8 cellular contexts compared by ENCODE assay signal in genomic region chr11:70203749-70204465, GRCh38. TPM values are rescaled to one million over a fixed set of nuclear protein-coding genes. Genes with fewer than 3 reads are reported as not detected.
A peak's percentile ranks its signal among the peaks of the same experiment; 100 is the strongest.
DNase-seq lines count a peak whose midpoint lies in the region; ATAC-seq and TF ChIP-seq lines count a peak whose summit lies in the region.

No MANE protein-coding gene starts in this region.

- peaks cover 17% of the 10 kb centered on the region for H3K36me3 Mint-ChIP-seq in osteocyte (ENCODE audit: unreplicated experiment)

- peak; percentile 17 for ATAC-seq in GM19025 (IDR thresholded peaks at IDR 0.05; ENCODE audit: low read depth, unreplicated experiment)
- peak; percentile 34 for ATAC-seq in HG03432 (IDR thresholded peaks at IDR 0.05; ENCODE audit: unreplicated experiment)

- H3K4me3 ChIP-seq in AG10803 (ENCODE audit: low read length) (peak overlapping the region; percentile 98), testis (peak overlapping the region; percentile 86 to 99)

- H3K4me1 ChIP-seq in testis = peaks cover 9% of the 10 kb centered on the region

- no peak for TF ChIP-seq POLR2A in testis (IDR thresholded peaks at IDR 0.05)

- H3K36me3 ChIP-seq in testis (ENCODE audit: low read depth, missing control alignments) = no peaks in the 10 kb centered on the region

- H3K27me3 Mint-ChIP-seq in osteocyte (ENCODE audit: unreplicated experiment) = peaks cover 6% of the 10 kb centered on the region

- no peaks in the 10 kb centered on the region for H3K9me3 Mint-ChIP-seq in osteocyte (ENCODE audit: unreplicated experiment)

- H3K4me3 Mint-ChIP-seq in osteocyte (ENCODE audit: unreplicated experiment) = peak overlapping the region; percentile 86

- TF ChIP-seq CTCF in AG10803 (conservative IDR thresholded peaks at IDR 0.05; ENCODE audit: low read length) (no peak), osteocyte (IDR thresholded peaks at IDR 0.05) (no peak), testis (IDR thresholded peaks at IDR 0.05) (no peak)

- H3K4me1 Mint-ChIP-seq in osteocyte (ENCODE audit: unreplicated experiment) = peaks cover 31% of the 10 kb centered on the region

- 3 to 5% methylated on average over 27 to 30 of the region's 30 CpGs for WGBS in testis, 2 donors

- H3K27me3 ChIP-seq in testis = no peaks in the 10 kb centered on the region

- DNase-seq in AG10803 (ENCODE audit: low read depth) (peak; percentile 77), SIG-M5 (lab: John Stamatoyannopoulos, UW) (peak; percentile 2), glomerular endothelial cell (ENCODE audit: extremely low read depth, low read depth, low spot score) (peak; percentile 81), osteocyte (ENCODE audit: extremely low spot score, unreplicated experiment) (no peak), testis (peak; percentile 56)
- peak; percentile 92 for DNase-seq in activated gamma-delta T cell treated with anti-CD3 and anti-CD28 coated beads, Interleukin-2, amount 50 U/mL, for 16 hours (ENCODE audit: low read depth)

- intact Hi-C loops in testis (cut with DNase I; ENCODE audit: low total_unique reads) = no loop called here

- H3K27ac Mint-ChIP-seq in osteocyte (ENCODE audit: unreplicated experiment) = peak overlapping the region; percentile 90

- peak overlapping the region; percentile 15 to 82 for H3K27ac ChIP-seq in testis

- no peaks in the 10 kb centered on the region for H3K9me3 ChIP-seq in testis

RNA-seq across cellular contexts. Expression of gene FADD, which starts 0.8 kb away (rescaled TPM):
- total RNA-seq in glomerular endothelial cell = 38.7 and 38.8 TPM in 2 replicates
- total RNA-seq in osteocyte = 19.3 and 19.5 TPM in 2 replicates
- total RNA-seq in testis = 10 to 100 TPM; 20.6 TPM
- polyA plus RNA-seq in testis (ENCODE audit: insufficient read depth, low read depth, low replicate concordance) = 16.8 TPM
